ENCODE assay signal across 1 cellular context in genomic region chr6:138161118-138161433, GRCh38.
TF ChIP-seq lines count a peak whose summit lies in the region.

No MANE protein-coding gene starts in this region.

TF ChIP-seq in HEK293, 187 proteins besides CTCF, POLR2A, EP300 and RAD21:
- TF ChIP-seq ZNF335 (tag by site-specific recombination; conservative IDR thresholded peaks at IDR 0.05) = peak; percentile 84
- TF ChIP-seq ZBTB8A (tag by site-specific recombination; IDR thresholded peaks at IDR 0.05) = 0 out of 2 replicates have a peak, but pooled peaks have one; percentile 67
- no peak for TF ChIP-seq ZNF140 (tag by site-specific recombination; IDR thresholded peaks at IDR 0.05)
